ENCODE assay signal across 8 cellular contexts in genomic region chr4:49153011-49153410, GRCh38.
A peak's percentile ranks its signal among the peaks of the same experiment; 100 is the strongest.
DNase-seq lines count a peak whose midpoint lies in the region; ATAC-seq, FAIRE-seq and TF ChIP-seq lines count a peak whose summit lies in the region.
"Not testable (repeated sequence)": the region's sequence is repeated elsewhere in the genome, so short reads cannot be mapped to it uniquely, and the experiment has no call there.

No MANE protein-coding gene starts in this region.

- peak overlapping the region; percentile 1; the same call in 1 of the 2 replicates for H3K4me3 ChIP-seq in HUES64 (ENCODE audit: low read length)
- H3K4me3 ChIP-seq in HepG2 (replicated peaks in 1 of 3; ENCODE audit: insufficient read depth in 1 of 3, low read depth in 2 of 3, low read length in 3 of 3), result not testable (repeated sequence)

- in situ Hi-C loops in HepG2 (cut with HindIII; ENCODE audit: extremely low pct_ligation_motif_present, low pct_unique_long_range_greater_than_20kb), result not testable (repeated sequence)

- H3K36me3 Mint-ChIP-seq in endothelial cell (ENCODE audit: low read depth, unreplicated experiment), result peaks cover 51% of the 10 kb centered on the region
- H3K36me3 Mint-ChIP-seq in stimulated activated memory B cell treated with anti-CD40 and anti-IgM and Interleukin-4, amounts not matched to agents 10 μg/mL and 1 μg/mL and 100 μg/mL, for 72 hours, result peaks cover 39% of the 10 kb centered on the region

- H3K36me3 ChIP-seq in HUES64 (ENCODE audit: insufficient read depth, low read length); HepG2 (replicated peaks in 1 of 2; ENCODE audit: control insufficient read depth in 1 of 2, insufficient read depth in 2 of 2, low read length in 2 of 2): not testable (repeated sequence)

- CTCF ChIA-PET in HepG2 (lab: Yijun Ruan, JAX; ENCODE audit: low intra/inter-chr PET ratio, low total read pairs), result not testable (repeated sequence)

- peaks cover 69% of the 10 kb centered on the region for H3K9me3 Mint-ChIP-seq in endothelial cell (ENCODE audit: unreplicated experiment)
- peaks cover 79% of the 10 kb centered on the region for H3K9me3 Mint-ChIP-seq in stimulated activated memory B cell treated with anti-CD40 and anti-IgM and Interleukin-4, amounts not matched to agents 10 μg/mL and 1 μg/mL and 100 μg/mL, for 72 hours

- peaks cover 44% of the 10 kb centered on the region for H3K27me3 Mint-ChIP-seq in endothelial cell (ENCODE audit: unreplicated experiment)
- H3K27me3 Mint-ChIP-seq in stimulated activated memory B cell treated with anti-CD40 and anti-IgM and Interleukin-4, amounts not matched to agents 10 μg/mL and 1 μg/mL and 100 μg/mL, for 72 hours, result not testable (repeated sequence)

- H3K9ac ChIP-seq in HUES64 (ENCODE audit: low read depth, low read length); HepG2 (ENCODE audit: insufficient read depth, low read depth, low read length): not testable (repeated sequence)

- not testable (repeated sequence) for H3K27ac ChIP-seq in HUES64 (ENCODE audit: low read depth, low read length); HepG2 (ENCODE audit: extremely low read length, insufficient read depth, low read length)

- TF ChIP-seq RAD21 in HepG2 (CRISPR knock-in tag; IDR thresholded peaks at IDR 0.05), result not testable (repeated sequence)

- H2AFZ ChIP-seq in HepG2 (ENCODE audit: low read length), result not testable (repeated sequence)

- 77% methylated on average over 11 of the region's 11 CpGs for WGBS in HUES64
- 11% methylated on average over 11 of the region's 11 CpGs for WGBS in HepG2 (ENCODE audit: low lambda C conversion rate)

- not testable (repeated sequence) for H3K4me2 ChIP-seq in HepG2 (ENCODE audit: low read depth, low read length)

- not testable (repeated sequence) for H3K79me2 ChIP-seq in HepG2 (ENCODE audit: insufficient read depth, low read length)

- FAIRE-seq in HepG2 (lab: Jason Lieb, UNC), result not testable (repeated sequence)

- H3K27me3 ChIP-seq in HUES64 (ENCODE audit: insufficient read depth, low read length); HepG2 (ENCODE audit: control insufficient read depth in 1 of 2, insufficient read depth in 2 of 2, low read length in 2 of 2): not testable (repeated sequence)

- not testable (repeated sequence) for TF ChIP-seq EP300 in HepG2 (IDR thresholded peaks at IDR 0.05; ENCODE audit: low read depth in 2 of 2, low read length in 2 of 2); HepG2 (CRISPR knock-in tag; IDR thresholded peaks at IDR 0.05; ENCODE audit: borderline replicate concordance)

- POLR2A ChIA-PET in HepG2 (lab: Yijun Ruan, JAX), result not testable (repeated sequence)

- not testable (repeated sequence) for TF ChIP-seq POLR2A in HepG2 (IDR thresholded peaks at IDR 0.05; ENCODE audit: insufficient read depth in 1 of 2, low read depth in 2 of 2, low read length in 2 of 2)

- not testable (repeated sequence) for H3K27ac Mint-ChIP-seq in endothelial cell (ENCODE audit: unreplicated experiment); stimulated activated memory B cell treated with anti-CD40 and anti-IgM and Interleukin-4, amounts not matched to agents 10 μg/mL and 1 μg/mL and 100 μg/mL, for 72 hours

- not testable (repeated sequence) for TF ChIP-seq CTCF in endothelial cell (IDR thresholded peaks at IDR 0.05; ENCODE audit: unreplicated experiment); HepG2 (CRISPR knock-in tag; IDR thresholded peaks at IDR 0.05)

- not testable (repeated sequence) for H3K4me1 ChIP-seq in HUES64 (ENCODE audit: insufficient read depth, low read length); HepG2 (ENCODE audit: insufficient read depth, low read length)

- intact Hi-C loops in HepG2 (cut with micrococcal nuclease; ENCODE audit: unreplicated experiment), result not testable (repeated sequence)

- not testable (repeated sequence) for H4K20me1 ChIP-seq in HepG2 (ENCODE audit: insufficient read depth, low read length)

- peak; percentile 26 for ATAC-seq in GM18502 (IDR thresholded peaks at IDR 0.05; ENCODE audit: poor library complexity, unreplicated experiment)
- peak; percentile 31 for ATAC-seq in GM19463 (IDR thresholded peaks at IDR 0.05; ENCODE audit: unreplicated experiment)
- ATAC-seq in HG02678 (IDR thresholded peaks at IDR 0.05; ENCODE audit: unreplicated experiment), result peak; percentile 17
- ATAC-seq in HG03103 (IDR thresholded peaks at IDR 0.05; ENCODE audit: low read depth, unreplicated experiment), result peak; percentile 30
- peak; percentile 32 for ATAC-seq in HepG2
- ATAC-seq in stimulated activated memory B cell treated with anti-CD40 and anti-IgM and Interleukin-4, amounts not matched to agents 10 μg/mL and 1 μg/mL and 100 μg/mL, for 72 hours, result peak; percentile 52

- BruUV-seq in HepG2 (replicated peaks; lab: Mats Ljungman, UMichigan), result not testable (repeated sequence)

- H3K4me3 Mint-ChIP-seq in endothelial cell (ENCODE audit: unreplicated experiment), result peak overlapping the region; percentile 1
- not testable (repeated sequence) for H3K4me3 Mint-ChIP-seq in stimulated activated memory B cell treated with anti-CD40 and anti-IgM and Interleukin-4, amounts not matched to agents 10 μg/mL and 1 μg/mL and 100 μg/mL, for 72 hours

- not testable (repeated sequence) for DNase-seq in endothelial cell (ENCODE audit: low spot score); HepG2 (ENCODE audit: low spot score)

- not testable (repeated sequence) for H3K4me1 Mint-ChIP-seq in endothelial cell (ENCODE audit: unreplicated experiment); stimulated activated memory B cell treated with anti-CD40 and anti-IgM and Interleukin-4, amounts not matched to agents 10 μg/mL and 1 μg/mL and 100 μg/mL, for 72 hours

- H3K9me3 ChIP-seq in HUES64 (ENCODE audit: insufficient read depth, low read depth, low read length) (peaks cover 96% of the 10 kb centered on the region), HepG2 (ENCODE audit: low read length) (peaks cover 97% of the 10 kb centered on the region)
